Comparison of ENCODE assay signal across 12 cellular contexts in the genomic region with DNA sequence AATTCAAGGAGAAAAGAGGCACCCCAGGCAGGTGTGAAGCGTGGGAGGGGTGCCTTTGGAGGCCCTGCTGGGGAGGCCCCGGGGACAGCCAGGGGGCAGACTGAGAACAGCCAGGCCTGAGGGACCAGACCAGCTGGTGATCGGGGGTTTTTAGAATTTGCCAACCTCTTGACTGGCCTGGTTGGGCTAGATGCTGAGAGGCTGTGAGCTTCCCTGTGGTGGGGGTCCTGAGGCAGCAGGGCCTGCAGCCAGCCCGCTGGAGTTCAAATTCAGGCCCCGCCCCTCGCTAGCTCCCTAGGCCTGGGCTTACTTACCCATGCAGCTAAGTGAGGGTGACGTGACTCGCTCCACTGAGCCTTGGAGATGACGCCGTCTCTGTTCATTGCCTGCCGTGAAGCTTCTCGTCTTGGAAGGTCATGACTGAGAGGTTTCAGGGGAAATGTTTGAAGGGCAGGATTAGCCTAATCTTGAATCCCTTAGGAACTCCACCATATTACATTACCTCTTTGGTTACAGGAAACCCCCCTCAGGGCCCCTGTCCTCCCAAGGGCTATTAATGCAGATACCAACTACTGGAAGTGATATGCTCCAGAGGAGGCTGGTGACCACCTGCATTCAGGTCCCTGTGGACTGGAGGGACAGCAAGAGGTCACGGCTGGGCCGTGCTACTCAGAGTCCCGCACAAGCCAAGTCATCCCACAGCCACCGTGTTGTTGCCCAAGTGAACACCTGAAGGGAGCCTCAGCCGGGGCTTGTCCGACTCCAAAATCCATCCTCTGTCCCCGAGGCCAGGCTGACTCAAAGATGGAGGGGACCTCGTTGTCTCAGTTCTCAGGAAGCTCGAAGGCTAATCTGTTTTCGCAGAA.
DNase-seq lines count a peak whose midpoint lies in the region; ATAC-seq and TF ChIP-seq lines count a peak whose summit lies in the region.
"Had no signal": no experiment of that assay in that cellular context is flagged by ENCODE, and none has a peak within 500 bp of the region (broad histone marks: within the 10 kb centered on the region; RNA-seq: fewer than 3 reads in every experiment).

No MANE protein-coding gene starts in this region.

- peaks cover 4% of the 10 kb centered on the region for H3K36me3 Mint-ChIP-seq in nephron progenitor cell (ENCODE audit: low read depth)

- no peaks in the 10 kb centered on the region for H3K4me1 ChIP-seq in testis

- H3K9me3 Mint-ChIP-seq in nephron progenitor cell: peaks cover 11% of the 10 kb centered on the region

- no peak for TF ChIP-seq POLR2A in testis (IDR thresholded peaks at IDR 0.05)

- H3K9me3 ChIP-seq in testis: no peaks in the 10 kb centered on the region

- TF ChIP-seq CTCF in nephron progenitor cell (IDR thresholded peaks at IDR 0.05) (no peak), testis (IDR thresholded peaks at IDR 0.05) (no peak)

- H3K27ac ChIP-seq in testis (no peak overlapping the region), substantia nigra (ENCODE audit: low read depth, low read length, poor library complexity, severe bottlenecking) (no peak overlapping the region)

- intact Hi-C loops in testis (cut with DNase I; ENCODE audit: low total_unique reads): no loop called here

- H3K36me3 ChIP-seq in testis (ENCODE audit: low read depth, missing control alignments): no peaks in the 10 kb centered on the region

- H3K27ac Mint-ChIP-seq in nephron progenitor cell: peak overlapping the region; percentile 87

- H3K27me3 Mint-ChIP-seq in nephron progenitor cell (ENCODE audit: low read depth, poor library complexity): peaks cover 15% of the 10 kb centered on the region

- H3K4me3 ChIP-seq in testis: no peak overlapping the region

- peak; percentile 21 for ATAC-seq in GM18861 (IDR thresholded peaks at IDR 0.05; ENCODE audit: unreplicated experiment)
- ATAC-seq in GM21619 (IDR thresholded peaks at IDR 0.05; ENCODE audit: unreplicated experiment): peak; percentile 40
- ATAC-seq in HG03442 (IDR thresholded peaks at IDR 0.05; ENCODE audit: unreplicated experiment): peak; percentile 36
- ATAC-seq: left cardiac atrium had no signal

- peaks cover 85% of the 10 kb centered on the region for H3K4me1 Mint-ChIP-seq in nephron progenitor cell

- DNase-seq in nephron progenitor cell (peak; percentile 69), testis (no peak), DMS 273 (lab: John Stamatoyannopoulos, UW; ENCODE audit: unreplicated experiment) (no peak), substantia nigra (lab: John Stamatoyannopoulos, UW) (no peak), NCI-H748 treated with DMSO at 0.1 percent for 48 hours (lab: John Stamatoyannopoulos, UW) (no peak)
- DNase-seq: activated effector memory CD4-positive, alpha-beta T cell treated with Interleukin-2 at 50 U/mL for 16 hours; GOT3; left cardiac atrium; NCI-H1436 had no signal

- WGBS in testis, 2 donors: 92 to 93% methylated on average over 18 to 22 of the region's 22 CpGs

- no peaks in the 10 kb centered on the region for H3K27me3 ChIP-seq in testis

- no peak overlapping the region for H3K4me3 Mint-ChIP-seq in nephron progenitor cell
